37 cellular contexts compared by ENCODE assay signal in the genomic region with DNA sequence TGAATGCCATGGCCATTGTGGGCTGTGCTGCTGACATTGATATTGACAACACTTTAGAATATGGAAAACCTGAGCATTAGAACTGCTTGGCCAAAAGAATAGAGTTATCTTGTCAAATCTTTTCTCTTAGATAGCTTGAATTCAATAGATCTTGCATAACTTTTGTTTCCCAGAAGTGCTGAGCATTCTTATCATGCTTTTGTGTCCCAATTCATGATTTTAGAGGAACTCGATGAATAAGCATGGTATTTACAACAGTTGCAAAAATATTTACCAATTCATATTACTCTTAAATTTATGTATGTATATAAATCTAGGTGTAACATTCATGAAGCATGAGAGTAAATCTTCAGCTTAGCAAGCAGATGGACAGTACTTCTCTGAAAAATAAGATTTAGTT.
"Had no signal": no experiment of that assay in that cellular context is flagged by ENCODE, and none has a peak within 500 bp of the region (broad histone marks: within the 10 kb centered on the region; RNA-seq: fewer than 3 reads in every experiment).

No MANE protein-coding gene starts in this region.

- H3K27me3 ChIP-seq: MG63 had no signal

- H3K9ac ChIP-seq: KMS-11 had no signal

- H3K9me3 ChIP-seq: MG63 had no signal

- DNase-seq: Karpas-422, Kasumi-1, KBM-7, KG1, MG63, MM.1S, MV-4-11, NCI-H1048, NCI-H1092, NCI-H1092 treated with DMSO at 0.1 percent for 48 hours, NCI-H1105, NCI-H1105 treated with DMSO at 0.1 percent for 48 hours, NCI-H1417, NCI-H1417 treated with DMSO at 0.1 percent for 48 hours, NCI-H1436, NCI-H1436 treated with DMSO at 0.1 percent for 48 hours, NCI-H146, NCI-H1694, NCI-H1694 treated with DMSO at 0.1 percent for 48 hours, NCI-H187, NCI-H187 treated with DMSO at 0.1 percent for 48 hours, NCI-H1930, NCI-H2029, NCI-H2029 treated with DMSO at 0.1 percent for 48 hours, NCI-H2081, NCI-H2081 treated with DMSO at 0.1 percent for 48 hours, NCI-H2107, NCI-H2171, NCI-H2171 treated with DMSO at 0.1 percent for 48 hours, NCI-H2227 treated with DMSO at 0.1 percent for 48 hours, NCI-H226, NCI-H345, NCI-H446, NCI-H446 treated with DMSO at 0.1 percent for 48 hours, NCI-H510A, NCI-H510A treated with DMSO at 0.1 percent for 48 hours had no signal

- H3K27ac ChIP-seq: KMS-11 had no signal

- H3K4me2 ChIP-seq: KMS-11 had no signal

- H3K36me3 ChIP-seq: MG63 had no signal

- H3K4me3 ChIP-seq: MG63 had no signal
